ENCODE assay signal across 1 cellular context in genomic region chr17:67998466-67998865, GRCh38.
TF ChIP-seq lines count a peak whose summit lies in the region.

No MANE protein-coding gene starts in this region.

TF ChIP-seq in H1, 55 proteins besides CTCF, POLR2A, EP300 and RAD21:
- no peak for TF ChIP-seq BRCA1 (IDR thresholded peaks at IDR 0.05; ENCODE audit: low read depth, low read length)
- TF ChIP-seq KDM4A (IDR thresholded peaks at IDR 0.05; ENCODE audit: low read depth, low read length, severe bottlenecking) = no peak
- no peak for TF ChIP-seq MAX (IDR thresholded peaks at IDR 0.05)
- no peak for TF ChIP-seq PHF8 (conservative IDR thresholded peaks at IDR 0.05; ENCODE audit: low read depth, low read length)
- TF ChIP-seq JUN (IDR thresholded peaks at IDR 0.05; ENCODE audit: low read depth, low read length) = no peak
